8 cellular contexts compared by ENCODE assay signal in genomic region chr7:5514440-5515035, GRCh38. TPM values are rescaled to one million over a fixed set of nuclear protein-coding genes. Genes with fewer than 3 reads are reported as not detected.
DNase-seq lines count a peak whose midpoint lies in the region; FAIRE-seq and TF ChIP-seq lines count a peak whose summit lies in the region.

No MANE protein-coding gene starts in this region.

- intact Hi-C loops in CD4-positive, alpha-beta memory T cell (cut with micrococcal nuclease): no loop called here

- H3K27me3 ChIP-seq in CD4-positive, alpha-beta memory T cell (ENCODE audit: insufficient read depth, low read length): no peaks in the 10 kb centered on the region
- H3K27me3 ChIP-seq in OCI-LY3 (ENCODE audit: low read depth, low read length) (no peaks in the 10 kb centered on the region), H1 (replicated peaks in 1 of 4; ENCODE audit: control insufficient read depth in 3 of 4, extremely low read depth in 1 of 4, insufficient read depth in 3 of 4, low read length in 3 of 4) (no peaks in the 10 kb centered on the region), neural progenitor cell (no peaks in the 10 kb centered on the region)

- H3K79me1 ChIP-seq in H1 (ENCODE audit: low read depth, low read length): peaks cover 10% of the 10 kb centered on the region

- no peak overlapping the region for H3K18ac ChIP-seq in H1 (ENCODE audit: extremely low read depth, low read length)

- TF ChIP-seq POLR2A in H1 (IDR thresholded peaks at IDR 0.05; ENCODE audit: control extremely low read depth in 1 of 2, low read depth in 2 of 2, low read length in 2 of 2): no peak

- H3K36me3 ChIP-seq in CD4-positive, alpha-beta memory T cell (ENCODE audit: insufficient read depth, low read length): no peaks in the 10 kb centered on the region
- H3K36me3 ChIP-seq in OCI-LY3 (replicated peaks; ENCODE audit: low read depth, low read length): no peaks in the 10 kb centered on the region
- H3K36me3 ChIP-seq in H1 (ENCODE audit: control insufficient read depth in 2 of 4, insufficient read depth in 4 of 4, low read length in 3 of 4): no peaks in the 10 kb centered on the region
- no peaks in the 10 kb centered on the region for H3K36me3 ChIP-seq in neural progenitor cell

- peaks cover 7% of the 10 kb centered on the region for H3F3A ChIP-seq in neural progenitor cell (ENCODE audit: low read depth)

- H2BK20ac ChIP-seq in H1 (ENCODE audit: low read length): no peak overlapping the region

- H3K56ac ChIP-seq in H1 (replicated peaks; ENCODE audit: insufficient read length, low read depth, low read length): no peak overlapping the region

- no peak overlapping the region for H3K9ac ChIP-seq in OCI-LY3 (ENCODE audit: low read length)
- peak overlapping the region in 1 of 4 experiments; percentile 94; a peak in 3 of 7 replicates for H3K9ac ChIP-seq in H1 (replicated peaks in 1 of 4; ENCODE audit: extremely low read depth in 1 of 4, low read depth in 3 of 4, low read length in 3 of 4)
- H3K9ac ChIP-seq in neural progenitor cell: peak overlapping the region; percentile 92

- peaks cover 0 to 12% of the 10 kb centered on the region in 2 donors for H3K36me3 Mint-ChIP-seq in CD4-positive, alpha-beta memory T cell
- no peaks in the 10 kb centered on the region for H3K36me3 Mint-ChIP-seq in neural progenitor cell

- no peak overlapping the region for H3K23ac ChIP-seq in H1 (ENCODE audit: insufficient read length)

- no peak overlapping the region for H2BK15ac ChIP-seq in H1 (ENCODE audit: low read length)

- POLR2A ChIA-PET in CD4-positive, alpha-beta memory T cell (lab: Charles Lee; ENCODE audit: partially characterized antibody): interaction anchor here (0.6 kb wide), 1 partner anchor 146 kb away, joined by 4 read pairs; no protein-coding TSS in a partner anchor
- POLR2A ChIA-PET in H1 (lab: Charles Lee; ENCODE audit: partially characterized antibody): no interaction called here

- H3K4me1 Mint-ChIP-seq in CD4-positive, alpha-beta memory T cell: peaks cover 8 to 26% (median 14%) of the 10 kb centered on the region in 4 donors
- H3K4me1 Mint-ChIP-seq in neural progenitor cell: peaks cover 16% of the 10 kb centered on the region

- no peak overlapping the region; the same call in 1 of the 2 replicates for H2BK12ac ChIP-seq in H1 (ENCODE audit: low read depth, low read length)

- H2BK120ac ChIP-seq in H1 (replicated peaks; ENCODE audit: low read depth, low read length): no peak overlapping the region

- peaks cover 19% of the 10 kb centered on the region for H3K4me1 ChIP-seq in CD4-positive, alpha-beta memory T cell (ENCODE audit: insufficient read depth, low read length)
- H3K4me1 ChIP-seq in OCI-LY3 (ENCODE audit: low read length) (peaks cover 6% of the 10 kb centered on the region; the same call in 1 of the 2 replicates), H1 (replicated peaks in 1 of 4; ENCODE audit: control insufficient read depth in 3 of 4, insufficient read depth in 4 of 4, low read length in 3 of 4) (peaks cover 0 to 5% (median 1%) of the 10 kb centered on the region in 4 experiments; a peak in 5 of 7 replicates), neural progenitor cell (peaks cover 5% of the 10 kb centered on the region)

- no peak overlapping the region for H3K27ac ChIP-seq in CD4-positive, alpha-beta memory T cell (ENCODE audit: low read depth, low read length)
- no peak overlapping the region for H3K27ac ChIP-seq in OCI-LY3 (ENCODE audit: low read length)
- H3K27ac ChIP-seq in H1 (ENCODE audit: low read depth, low read length): 0 out of 2 replicates have a peak overlapping the region, but pooled peaks have one; percentile 97
- H3K27ac ChIP-seq in neural progenitor cell: no peak overlapping the region

- H4K91ac ChIP-seq in H1 (replicated peaks; ENCODE audit: insufficient read length, low read length): no peak overlapping the region

- CTCF ChIA-PET in CD4-positive, alpha-beta memory T cell (lab: Charles Lee; ENCODE audit: partially characterized antibody): interaction anchor here (2.0 kb wide), 1 partner anchor 18 kb away, joined by 5 read pairs; no protein-coding TSS in a partner anchor
- CTCF ChIA-PET in H1 (lab: Charles Lee; ENCODE audit: partially characterized antibody): no interaction called here

- H4K5ac ChIP-seq in H1 (ENCODE audit: insufficient read length, low read depth, low read length): no peak overlapping the region

- peaks cover 5% of the 10 kb centered on the region; the same call in 1 of the 2 replicates for H3K23me2 ChIP-seq in H1 (ENCODE audit: low read depth, low read length)

- no peak for TF ChIP-seq RAD21 in H1 (IDR thresholded peaks at IDR 0.05 in 1 of 2, conservative IDR thresholded peaks at IDR 0.05 in 1 of 2; ENCODE audit: low read depth in 2 of 2, low read length in 2 of 2)

- H3K4me3 ChIP-seq in CD4-positive, alpha-beta memory T cell (ENCODE audit: low read length in 2 of 2): peak overlapping the region; percentile 72 to 82
- H3K4me3 ChIP-seq in OCI-LY3 (ENCODE audit: low read length) (peak overlapping the region; percentile 99), H1 (ENCODE audit: extremely low read depth in 1 of 4, insufficient read depth in 2 of 4, low read depth in 3 of 4, low read length in 4 of 4) (peak overlapping the region; percentile 75 to 97 (median 94)), neural progenitor cell (peak overlapping the region; percentile 64)

- no peak for TF ChIP-seq EP300 in H1 (IDR thresholded peaks at IDR 0.05; ENCODE audit: borderline replicate concordance in 1 of 2, low read depth in 2 of 2, low read length in 2 of 2)

- peaks cover 0 to 2% (median 0%) of the 10 kb centered on the region in 8 donors for H3K9me3 Mint-ChIP-seq in CD4-positive, alpha-beta memory T cell
- no peaks in the 10 kb centered on the region for H3K9me3 Mint-ChIP-seq in neural progenitor cell

- H2BK5ac ChIP-seq in H1 (ENCODE audit: low read depth, low read length): 0 out of 2 replicates have a peak overlapping the region, but pooled peaks have one; percentile 100

- DNase-seq in CD4-positive, alpha-beta memory T cell: no peak
- no peak for DNase-seq in H1 (ENCODE audit: low read depth in 1 of 2, low spot score in 2 of 2)
- no peak for DNase-seq in neural progenitor cell (ENCODE audit: low spot score)
- no peak for DNase-seq in NCI-H345 treated with DMSO at 0.1 percent for 48 hours (lab: John Stamatoyannopoulos, UW; ENCODE audit: unreplicated experiment)
- DNase-seq in LoVo (ENCODE audit: low spot score): no peak
- no peak for DNase-seq in superior temporal gyrus (ENCODE audit: extremely low spot score)
- DNase-seq in stimulated activated CD4-positive, alpha-beta T cell treated with anti-CD3 and anti-CD28 coated beads, Interleukin-15, amount 100 ng/mL, for 24 hours: no peak

- no peak for FAIRE-seq in H1 (lab: Jason Lieb, UNC)

- H2AK5ac ChIP-seq in H1 (ENCODE audit: low read depth, low read length): no peak overlapping the region

- 87% methylated on average over 15 of the region's 15 CpGs; no CpG with 5 or more reads in 1 of the 2 experiments for WGBS in H1 (ENCODE audit: extremely low coverage in 1 of 2, insufficient coverage in 1 of 2, insufficient read length in 1 of 2, insufficient replicate concordance in 2 of 2, low coverage in 1 of 2, low lambda C conversion rate in 2 of 2, missing lambda C conversion rate in 1 of 2), 2 experiments

- H2AFZ ChIP-seq in OCI-LY3 (ENCODE audit: low read depth, low read length): no peak overlapping the region
- no peak overlapping the region for H2AFZ ChIP-seq in H1 (ENCODE audit: low read length)
- peak overlapping the region; percentile 58 for H2AFZ ChIP-seq in neural progenitor cell (replicated peaks)

- H3K4me2 ChIP-seq in OCI-LY3 (ENCODE audit: low read length): peak overlapping the region; percentile 85
- peak overlapping the region; percentile 89 to 92 for H3K4me2 ChIP-seq in H1 (ENCODE audit: insufficient read depth in 1 of 2, low read depth in 2 of 2, low read length in 2 of 2)
- peak overlapping the region; percentile 96 for H3K4me2 ChIP-seq in neural progenitor cell

- peak overlapping the region; percentile 36 to 100 (median 77) for H3K27ac Mint-ChIP-seq in CD4-positive, alpha-beta memory T cell
- peak overlapping the region; percentile 98 for H3K27ac Mint-ChIP-seq in neural progenitor cell

- no peaks in the 10 kb centered on the region for H3K27me3 Mint-ChIP-seq in CD4-positive, alpha-beta memory T cell
- H3K27me3 Mint-ChIP-seq in neural progenitor cell (ENCODE audit: insufficient read depth, low read depth): peaks cover 5% of the 10 kb centered on the region

- H3K14ac ChIP-seq in H1 (ENCODE audit: insufficient read length): no peak overlapping the region

- H4K8ac ChIP-seq in H1 (ENCODE audit: extremely low read depth, insufficient read depth, low read length): peak overlapping the region; percentile 35; the same call in 1 of the 2 replicates

- no peaks in the 10 kb centered on the region for H3K9me3 ChIP-seq in CD4-positive, alpha-beta memory T cell (ENCODE audit: control insufficient read depth in 1 of 2, low read length in 2 of 2)
- H3K9me3 ChIP-seq in OCI-LY3 (ENCODE audit: insufficient read depth, low read length): no peaks in the 10 kb centered on the region
- no peaks in the 10 kb centered on the region for H3K9me3 ChIP-seq in H1 (ENCODE audit: insufficient read depth in 2 of 2, low read depth in 1 of 2, low read length in 1 of 2)
- no peaks in the 10 kb centered on the region for H3K9me3 ChIP-seq in neural progenitor cell (ENCODE audit: low read depth)

- H3K79me2 ChIP-seq in OCI-LY3 (ENCODE audit: low read length): peaks cover 22% of the 10 kb centered on the region
- peaks cover 11 to 23% of the 10 kb centered on the region in 2 experiments; a peak in 3 of 4 replicates for H3K79me2 ChIP-seq in H1 (ENCODE audit: control insufficient read depth in 1 of 2, insufficient read depth in 2 of 2, low read length in 2 of 2)
- peaks cover 40% of the 10 kb centered on the region for H3K79me2 ChIP-seq in neural progenitor cell (ENCODE audit: low read depth)

- H4K20me1 ChIP-seq in OCI-LY3 (ENCODE audit: insufficient read depth, low read length): no peaks in the 10 kb centered on the region
- H4K20me1 ChIP-seq in H1 (replicated peaks in 1 of 2; ENCODE audit: control insufficient read depth in 1 of 2, insufficient read depth in 2 of 2, low read length in 2 of 2): peaks cover 0 to 2% of the 10 kb centered on the region in 2 experiments
- peaks cover 3% of the 10 kb centered on the region for H4K20me1 ChIP-seq in neural progenitor cell (ENCODE audit: low read depth)

- peak overlapping the region; percentile 97 to 100 (median 100) for H3K4me3 Mint-ChIP-seq in CD4-positive, alpha-beta memory T cell
- peak overlapping the region; percentile 99 for H3K4me3 Mint-ChIP-seq in neural progenitor cell

- TF ChIP-seq CTCF in OCI-LY3 (IDR thresholded peaks at IDR 0.05; ENCODE audit: low read depth, low read length) (no peak), H1 (IDR thresholded peaks at IDR 0.05; ENCODE audit: control extremely low read depth in 1 of 3, insufficient read depth in 1 of 3, low read depth in 1 of 3, low read length in 3 of 3) (no peak), neural progenitor cell (IDR thresholded peaks at IDR 0.05) (no peak)

- H3K4ac ChIP-seq in H1 (replicated peaks; ENCODE audit: insufficient read length, low read depth, low read length): no peak overlapping the region

RNA-seq across cellular contexts. Expression of gene FBXL18, which starts 0.9 kb away (rescaled TPM):
- 10 to 100 TPM; 10.8 to 10.9 TPM for total RNA-seq in CD4-positive, alpha-beta memory T cell
- polyA plus RNA-seq in CD4-positive, alpha-beta memory T cell: 1 to 10 TPM in 1 of 2 donors, under 1 TPM in 1; 0.34 to 2.1 TPM
- 18.9 and 19.4 TPM in 2 replicates for total RNA-seq in H1 (2021; fragmentation: NEBNext Ultra II Directional; extraction: Animal tissue kit (Norgen Biotek cat#: 25700))
- polyA plus RNA-seq in H1 (2011; rRNA removed): 12.9 and 21.8 TPM in 2 replicates
- 7.4 TPM for polyA plus RNA-seq in H1 (2011; cell fraction: cytosol; rRNA removed)
- polyA plus RNA-seq in H1 (2011; cell fraction: nucleus; rRNA removed): 15.0 TPM
- polyA plus RNA-seq in H1 (2012, experiment 1 of 2): 6.5 to 10.6 TPM (median 8.4 TPM) in 4 replicates
- polyA plus RNA-seq in H1 (2012, experiment 2 of 2): 7.4 TPM
- 10.7 TPM for polyA plus RNA-seq in H1 (2013, experiment 1 of 2)
- 10.9 TPM for polyA plus RNA-seq in H1 (2013, experiment 2 of 2)
- 11.1 and 12.9 TPM in 2 replicates for polyA minus RNA-seq in H1 (2011; rRNA and poly(A)+ RNA removed)
- polyA minus RNA-seq in H1 (2011; cell fraction: cytosol; rRNA and poly(A)+ RNA removed): 13.1 TPM
- polyA minus RNA-seq in H1 (2011; cell fraction: nucleus; rRNA and poly(A)+ RNA removed): 18.4 TPM
- 3.3 and 6.7 TPM in 2 replicates for total RNA-seq in neural progenitor cell (ENCODE audit: low replicate concordance)

RNA-seq across cellular contexts. Expression of gene ACTB, which starts 15.9 kb away (rescaled TPM):
- total RNA-seq in CD4-positive, alpha-beta memory T cell: 1,000 to 10,000 TPM; 2,333 to 2,422 TPM
- polyA plus RNA-seq in CD4-positive, alpha-beta memory T cell: over 10,000 TPM; 12,401 to 16,420 TPM
- total RNA-seq in H1 (2021; fragmentation: NEBNext Ultra II Directional; extraction: Animal tissue kit (Norgen Biotek cat#: 25700)): 5,193 and 5,434 TPM in 2 replicates
- polyA plus RNA-seq in H1 (2011; rRNA removed): 3,302 and 5,403 TPM in 2 replicates
- 2,071 TPM for polyA plus RNA-seq in H1 (2011; cell fraction: cytosol; rRNA removed)
- polyA plus RNA-seq in H1 (2011; cell fraction: nucleus; rRNA removed): 4,500 TPM
- 6,137 to 6,485 TPM (median 6,195 TPM) in 4 replicates for polyA plus RNA-seq in H1 (2012, experiment 1 of 2)
- 10,957 TPM for polyA plus RNA-seq in H1 (2012, experiment 2 of 2)
- 8,552 TPM for polyA plus RNA-seq in H1 (2013, experiment 1 of 2)
- 8,467 TPM for polyA plus RNA-seq in H1 (2013, experiment 2 of 2)
- polyA minus RNA-seq in H1 (2011; rRNA and poly(A)+ RNA removed): 2,491 and 4,199 TPM in 2 replicates
- 2,951 TPM for polyA minus RNA-seq in H1 (2011; cell fraction: cytosol; rRNA and poly(A)+ RNA removed)
- polyA minus RNA-seq in H1 (2011; cell fraction: nucleus; rRNA and poly(A)+ RNA removed): 2,361 TPM
- 1,381 and 2,318 TPM in 2 replicates for total RNA-seq in neural progenitor cell (ENCODE audit: low replicate concordance)
